ENCODE assay signal across 23 cellular contexts in the genomic region with DNA sequence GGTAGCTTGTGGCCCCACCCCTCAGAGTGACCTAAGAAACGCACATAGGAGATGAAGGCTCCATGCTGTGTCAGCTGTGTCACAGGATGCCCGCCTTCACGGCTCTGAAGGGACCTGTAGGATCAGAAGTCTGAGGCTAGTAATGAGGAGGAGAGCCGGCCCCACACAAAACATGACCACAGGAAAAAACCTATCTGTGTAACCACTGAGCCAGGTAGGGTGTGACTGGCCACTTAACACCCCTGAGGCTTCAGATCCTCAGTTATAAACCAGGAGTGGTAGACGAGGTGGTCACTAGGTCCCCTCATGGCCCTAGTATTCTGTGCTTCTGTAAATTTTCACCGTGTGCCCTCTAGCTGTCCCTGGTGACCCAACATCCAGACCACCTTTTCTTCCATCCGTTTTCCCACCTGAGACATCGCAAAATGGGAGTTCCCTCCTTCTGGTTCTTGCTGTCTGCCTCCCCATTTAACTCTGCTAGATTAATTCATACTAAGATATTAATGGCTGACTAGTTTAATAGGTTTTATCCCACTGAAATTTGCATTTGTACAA. TPM values are rescaled to one million over a fixed set of nuclear protein-coding genes. Genes with fewer than 3 reads are reported as not detected.
DNase-seq lines count a peak whose midpoint lies in the region; ATAC-seq and TF ChIP-seq lines count a peak whose summit lies in the region.
"Had no signal": no experiment of that assay in that cellular context is flagged by ENCODE, and none has a peak within 500 bp of the region (broad histone marks: within the 10 kb centered on the region; RNA-seq: fewer than 3 reads in every experiment).

No MANE protein-coding gene starts in this region.

- H3K36me3 ChIP-seq in spleen: peaks cover 0 to 38% (median 6%) of the 10 kb centered on the region in 6 donors
- H3K36me3 ChIP-seq: colonic mucosa, SJCRH30, uterus had no signal

- H3K36me3 Mint-ChIP-seq in IgD-negative memory B cell (peaks cover 3% of the 10 kb centered on the region), immature natural killer cell (peaks cover 0 to 6% (median 3%) of the 10 kb centered on the region in 3 donors)

- ATAC-seq in HG02870 (IDR thresholded peaks at IDR 0.05; ENCODE audit: unreplicated experiment) (no peak), GM19324 (IDR thresholded peaks at IDR 0.05; ENCODE audit: low FRiP score, unreplicated experiment) (no peak)
- ATAC-seq: activated T-helper 17 cell treated with anti-CD3 and anti-CD28 coated beads, Interleukin-2, amount 50 U/mL, for 72 hours had no signal

- H3K4me3 ChIP-seq in GM08714 (ENCODE audit: low read length): peak overlapping the region; percentile 98; the same call in 1 of the 2 replicates
- peak overlapping the region in 4 of 8 donors; percentile 43 to 72 (median 48) for H3K4me3 ChIP-seq in spleen
- H3K4me3 ChIP-seq: colonic mucosa, lung, SJCRH30, thoracic aorta, uterus had no signal

- DNase-seq in immature natural killer cell: peak in 2 of 3 donors; percentile 5 to 19
- no peak for DNase-seq in spleen
- no peak for DNase-seq in NCI-H1092 (lab: John Stamatoyannopoulos, UW)
- DNase-seq: activated CD4-positive, alpha-beta memory T cell treated with anti-CD3 and anti-CD28 coated beads, Interleukin-2, amount 10 ng/mL, durations not matched to agents 7 days and 5 days; activated CD8-positive, alpha-beta memory T cell treated with anti-CD3 and anti-CD28 coated beads, Interleukin-2, amount 50 U/mL, for 48 hours; anterior cingulate cortex; colonic mucosa; DMS153; effector memory CD4-positive, alpha-beta T cell; NCI-H2029 treated with DMSO at 0.1 percent for 48 hours; NCI-H226; occipital lobe; SJCRH30; uterus had no signal

- 64 to 81% (median 78%) methylated on average over 8 of the region's 8 CpGs for WGBS in spleen, 5 donors

- peak overlapping the region in 5 of 8 donors; percentile 25 to 84 (median 80) for H3K27ac ChIP-seq in spleen
- H3K27ac ChIP-seq: colonic mucosa, SJCRH30, thoracic aorta, uterus had no signal

- H3K27ac Mint-ChIP-seq in IgD-negative memory B cell (peak overlapping the region; percentile 80 to 92 (median 88)), immature natural killer cell (peak overlapping the region in 3 of 6 donors; percentile 37 to 48 (median 46))
- H3K27ac Mint-ChIP-seq: activated CD4-positive, alpha-beta memory T cell treated with anti-CD3 and anti-CD28 coated beads, Interleukin-2, amount 10 ng/mL, durations not matched to agents 7 days and 5 days; activated T-helper 17 cell treated with anti-CD3 and anti-CD28 coated beads, Interleukin-2, amount 50 U/mL, for 72 hours; stimulated activated naive CD8-positive, alpha-beta T cell treated with anti-CD3 and anti-CD28 coated beads, Interleukin-15, Interleukin-2, amounts not matched to agents 100 ng/mL and 50 ng/mL, for 24 hours had no signal

- intact Hi-C loops in spleen (cut with DNase I; ENCODE audit: low total_unique reads): loop anchor here (10.0 kb wide), 1 partner anchor 81 kb away; no protein-coding TSS in a partner anchor

- H3K9me3 Mint-ChIP-seq in IgD-negative memory B cell (no peaks in the 10 kb centered on the region), immature natural killer cell (no peaks in the 10 kb centered on the region)
- H3K9me3 Mint-ChIP-seq: activated CD4-positive, alpha-beta memory T cell treated with anti-CD3 and anti-CD28 coated beads, Interleukin-2, amount 10 ng/mL, durations not matched to agents 7 days and 5 days; activated naive CD4-positive, alpha-beta T cell treated with anti-CD3 and anti-CD28 coated beads, Interleukin-2, amount 50 U/mL, for 24 hours; activated T-helper 17 cell treated with anti-CD3 and anti-CD28 coated beads, Interleukin-2, amount 50 U/mL, for 72 hours; stimulated activated naive CD8-positive, alpha-beta T cell treated with anti-CD3 and anti-CD28 coated beads, Interleukin-15, Interleukin-2, amounts not matched to agents 100 ng/mL and 50 ng/mL, for 24 hours had no signal

- no peak for TF ChIP-seq POLR2A in spleen (IDR thresholded peaks at IDR 0.05)

- no peaks in the 10 kb centered on the region for H3K9me3 ChIP-seq in spleen
- H3K9me3 ChIP-seq: colonic mucosa, SJCRH30, thoracic aorta, uterus had no signal

- TF ChIP-seq CTCF in spleen (IDR thresholded peaks at IDR 0.05 in 8 of 11, conservative IDR thresholded peaks at IDR 0.05 in 3 of 11): no peak

- H3K4me3 Mint-ChIP-seq in IgD-negative memory B cell: peak overlapping the region; percentile 82 to 97 (median 88)
- peak overlapping the region in 2 of 5 donors; percentile 4 to 17 for H3K4me3 Mint-ChIP-seq in immature natural killer cell
- H3K4me3 Mint-ChIP-seq: activated CD4-positive, alpha-beta memory T cell treated with anti-CD3 and anti-CD28 coated beads, Interleukin-2, amount 10 ng/mL, durations not matched to agents 7 days and 5 days; activated naive CD4-positive, alpha-beta T cell treated with anti-CD3 and anti-CD28 coated beads, Interleukin-2, amount 50 U/mL, for 24 hours had no signal

- H3K27me3 ChIP-seq in spleen (replicated peaks in 1 of 7): no peaks in the 10 kb centered on the region
- H3K27me3 ChIP-seq: colonic mucosa, SJCRH30, uterus had no signal

- H3K4me1 Mint-ChIP-seq in IgD-negative memory B cell: peaks cover 43 to 62% (median 61%) of the 10 kb centered on the region in 3 donors
- peaks cover 31 to 32% of the 10 kb centered on the region in 2 donors for H3K4me1 Mint-ChIP-seq in immature natural killer cell

- peaks cover 0 to 97% (median 41%) of the 10 kb centered on the region in 6 donors for H3K4me1 ChIP-seq in spleen
- H3K4me1 ChIP-seq: colonic mucosa, SJCRH30, uterus had no signal

- H3K27me3 Mint-ChIP-seq in IgD-negative memory B cell (peaks cover 1% of the 10 kb centered on the region), immature natural killer cell (ENCODE audit: low read depth in 3 of 3) (peaks cover 5 to 9% (median 9%) of the 10 kb centered on the region in 3 donors)
- H3K27me3 Mint-ChIP-seq: activated naive CD4-positive, alpha-beta T cell treated with anti-CD3 and anti-CD28 coated beads, Interleukin-2, amount 50 U/mL, for 24 hours; activated T-helper 17 cell treated with anti-CD3 and anti-CD28 coated beads, Interleukin-2, amount 50 U/mL, for 72 hours; stimulated activated naive CD8-positive, alpha-beta T cell treated with anti-CD3 and anti-CD28 coated beads, Interleukin-15, Interleukin-2, amounts not matched to agents 100 ng/mL and 50 ng/mL, for 24 hours had no signal

RNA-seq across cellular contexts. Expression of gene TBC1D7, which starts 52.8 kb away (rescaled TPM):
- polyA plus RNA-seq in IgD-negative memory B cell (15.7 TPM), immature natural killer cell (10 to 100 TPM; 19.0 to 40.3 (median 23.5) TPM), spleen (10 to 100 TPM; 12.2 to 15.0 (median 13.3) TPM)
- 10 to 100 TPM; 10.9 to 20.9 (median 17.5) TPM for total RNA-seq in spleen

Comparison
In these comparisons a context has a peak if more than half of its experiments do, and no peak if none do; other contexts are left out.
1. DNase-seq: peak in immature natural killer cell (2 of 3); none in spleen (single experiment) and NCI-H1092 (single experiment).